Comparison of ENCODE assay signal across 8 cellular contexts in genomic region chr17:82095777-82096708, GRCh38. TPM values are rescaled to one million over a fixed set of nuclear protein-coding genes. Genes with fewer than 3 reads are reported as not detected.
DNase-seq lines count a peak whose midpoint lies in the region; ATAC-seq and TF ChIP-seq lines count a peak whose summit lies in the region.

No MANE protein-coding gene starts in this region.

- no peak overlapping the region for H4K91ac ChIP-seq in neuronal stem cell (ENCODE audit: low read depth, low read length, poor library complexity)

- no peak for DNase-seq in neuronal stem cell (ENCODE audit: low spot score)
- DNase-seq in GM20000 (ENCODE audit: low spot score): no peak
- DNase-seq in body of pancreas: no peak

- peaks cover 48% of the 10 kb centered on the region for H3K79me1 ChIP-seq in neuronal stem cell (ENCODE audit: low read depth, low read length)

- H3K9me3 ChIP-seq in DOHH2 (ENCODE audit: control insufficient read depth, insufficient read depth, low read length): no peaks in the 10 kb centered on the region
- H3K9me3 ChIP-seq in OCI-LY3 (ENCODE audit: insufficient read depth, low read length): no peaks in the 10 kb centered on the region
- no peaks in the 10 kb centered on the region for H3K9me3 ChIP-seq in endocrine pancreas (ENCODE audit: control insufficient read depth, low read length)
- H3K9me3 ChIP-seq in neuronal stem cell (replicated peaks in 1 of 2; ENCODE audit: control insufficient read depth in 2 of 2, insufficient read depth in 1 of 2, low read depth in 1 of 2, low read length in 2 of 2): peaks cover 0 to 3% of the 10 kb centered on the region in 2 donors
- H3K9me3 ChIP-seq in body of pancreas: no peaks in the 10 kb centered on the region

- no peak overlapping the region for H2AFZ ChIP-seq in OCI-LY3 (ENCODE audit: low read depth, low read length)
- no peak overlapping the region for H2AFZ ChIP-seq in neuronal stem cell (ENCODE audit: low read length)

- ATAC-seq in HG02870 (IDR thresholded peaks at IDR 0.05; ENCODE audit: unreplicated experiment) (no peak), GM18907 (IDR thresholded peaks at IDR 0.05; ENCODE audit: unreplicated experiment) (no peak), body of pancreas (no peak)

- H3K18ac ChIP-seq in neuronal stem cell (ENCODE audit: low read length): peak overlapping the region; percentile 95

- WGBS in neuronal stem cell (ENCODE audit: extremely low coverage in 2 of 2, insufficient read length in 2 of 2, insufficient replicate concordance in 1 of 2), 2 donors: no CpG with 5 or more reads among the region's 35 CpGs
- WGBS in body of pancreas, 2 donors: 92% methylated on average over 32 of the region's 35 CpGs; no CpG with 5 or more reads in 1 of the 2 donors

- H3K4me3 ChIP-seq in DOHH2 (ENCODE audit: low read length) (peak overlapping the region; percentile 98), OCI-LY3 (ENCODE audit: low read length) (peak overlapping the region; percentile 97), endocrine pancreas (ENCODE audit: control insufficient read depth, insufficient read depth, low read length) (no peak overlapping the region), neuronal stem cell (ENCODE audit: low read length in 2 of 2) (peak overlapping the region; percentile 94 to 97), body of pancreas (no peak overlapping the region)

- no peak overlapping the region for H3K4ac ChIP-seq in neuronal stem cell (ENCODE audit: low read length)

- H3K27me3 ChIP-seq in DOHH2 (ENCODE audit: control insufficient read depth, low read length): no peaks in the 10 kb centered on the region
- H3K27me3 ChIP-seq in OCI-LY3 (ENCODE audit: low read depth, low read length): no peaks in the 10 kb centered on the region
- H3K27me3 ChIP-seq in endocrine pancreas (ENCODE audit: control insufficient read depth, insufficient read depth, low read length): no peaks in the 10 kb centered on the region
- no peaks in the 10 kb centered on the region for H3K27me3 ChIP-seq in neuronal stem cell (ENCODE audit: control insufficient read depth in 3 of 3, insufficient read depth in 3 of 3, low read depth in 1 of 3, low read length in 3 of 3)
- no peaks in the 10 kb centered on the region for H3K27me3 ChIP-seq in body of pancreas

- H2BK15ac ChIP-seq in neuronal stem cell (ENCODE audit: low read length): peak overlapping the region; percentile 58

- H3K4me2 ChIP-seq in DOHH2 (ENCODE audit: low read length) (peak overlapping the region; percentile 99), OCI-LY3 (ENCODE audit: low read length) (peak overlapping the region; percentile 80), neuronal stem cell (ENCODE audit: insufficient read depth, low read length, poor library complexity, severe bottlenecking) (peak overlapping the region; percentile 87)

- H2BK5ac ChIP-seq in neuronal stem cell (ENCODE audit: low read length): peak overlapping the region; percentile 60

- H3F3A ChIP-seq in DOHH2 (ENCODE audit: control insufficient read depth, insufficient read depth): peaks cover 6% of the 10 kb centered on the region; the same call in 1 of the 2 replicates

- H3K27ac ChIP-seq in DOHH2 (ENCODE audit: low read depth, low read length): peak overlapping the region; percentile 76; the same call in 1 of the 2 replicates
- peak overlapping the region; percentile 83; the same call in 1 of the 2 replicates for H3K27ac ChIP-seq in OCI-LY3 (ENCODE audit: low read length)
- H3K27ac ChIP-seq in neuronal stem cell (replicated peaks; ENCODE audit: low read length): no peak overlapping the region
- no peak overlapping the region for H3K27ac ChIP-seq in body of pancreas

- TF ChIP-seq POLR2A in body of pancreas (IDR thresholded peaks at IDR 0.05): no peak

- no peaks in the 10 kb centered on the region for H3K9me2 ChIP-seq in DOHH2 (replicated peaks; ENCODE audit: control insufficient read depth, low read length)

- H4K20me1 ChIP-seq in DOHH2 (ENCODE audit: control insufficient read depth, insufficient read depth, low read depth, low read length): peaks cover 20% of the 10 kb centered on the region
- peaks cover 26% of the 10 kb centered on the region for H4K20me1 ChIP-seq in OCI-LY3 (ENCODE audit: insufficient read depth, low read length)

- peak overlapping the region; percentile 99 for H3K23ac ChIP-seq in neuronal stem cell (ENCODE audit: low read depth, low read length, poor library complexity)

- TF ChIP-seq CTCF in DOHH2 (IDR thresholded peaks at IDR 0.05; ENCODE audit: low read depth, low read length, poor library complexity, severe bottlenecking) (no peak), OCI-LY3 (IDR thresholded peaks at IDR 0.05; ENCODE audit: low read depth, low read length) (no peak), GM20000 (IDR thresholded peaks at IDR 0.05; ENCODE audit: extremely low read depth, missing control alignments) (no peak), body of pancreas (IDR thresholded peaks at IDR 0.05) (no peak)

- H3K4me1 ChIP-seq in DOHH2 (ENCODE audit: control insufficient read depth, low read length): peaks cover 35% of the 10 kb centered on the region
- peaks cover 20% of the 10 kb centered on the region for H3K4me1 ChIP-seq in OCI-LY3 (ENCODE audit: low read length)
- H3K4me1 ChIP-seq in endocrine pancreas (ENCODE audit: control insufficient read depth, insufficient read depth, low read length): no peaks in the 10 kb centered on the region
- H3K4me1 ChIP-seq in neuronal stem cell (ENCODE audit: control insufficient read depth in 2 of 2, insufficient read depth in 1 of 2, low read depth in 1 of 2, low read length in 2 of 2): peaks cover 29 to 31% of the 10 kb centered on the region in 2 donors
- H3K4me1 ChIP-seq in body of pancreas: peaks cover 34% of the 10 kb centered on the region

- H2AK5ac ChIP-seq in neuronal stem cell (ENCODE audit: low read depth, low read length): peak overlapping the region; percentile 94

- peak overlapping the region; percentile 99 for H3K9ac ChIP-seq in OCI-LY3 (ENCODE audit: low read length)
- H3K9ac ChIP-seq in endocrine pancreas (ENCODE audit: control insufficient read depth, insufficient read depth, low read length): peak overlapping the region; percentile 21
- H3K9ac ChIP-seq in neuronal stem cell (ENCODE audit: low read depth, low read length, poor library complexity): peak overlapping the region; percentile 98

- no peak overlapping the region for H2BK120ac ChIP-seq in neuronal stem cell (ENCODE audit: low read depth, low read length)

- no peak overlapping the region for H2BK12ac ChIP-seq in neuronal stem cell (ENCODE audit: low read length)

- H3K79me2 ChIP-seq in DOHH2 (ENCODE audit: control insufficient read depth, low read length): peaks cover 66% of the 10 kb centered on the region
- peaks cover 70% of the 10 kb centered on the region for H3K79me2 ChIP-seq in OCI-LY3 (ENCODE audit: low read length)

- H4K8ac ChIP-seq in neuronal stem cell (ENCODE audit: low read depth, low read length): no peak overlapping the region

- peaks cover 85% of the 10 kb centered on the region for H3K36me3 ChIP-seq in DOHH2 (ENCODE audit: control insufficient read depth, low read length)
- H3K36me3 ChIP-seq in OCI-LY3 (replicated peaks; ENCODE audit: low read depth, low read length): peaks cover 58% of the 10 kb centered on the region
- no peaks in the 10 kb centered on the region for H3K36me3 ChIP-seq in endocrine pancreas (ENCODE audit: control insufficient read depth, insufficient read depth, low read length)
- peaks cover 45 to 60% of the 10 kb centered on the region in 2 donors for H3K36me3 ChIP-seq in neuronal stem cell (replicated peaks in 1 of 2; ENCODE audit: control insufficient read depth in 2 of 2, insufficient read depth in 2 of 2, low read length in 2 of 2)
- peaks cover 0 to 22% of the 10 kb centered on the region in 2 donors for H3K36me3 ChIP-seq in body of pancreas (replicated peaks in 1 of 2; ENCODE audit: insufficient read depth in 1 of 2, low read depth in 2 of 2)

- H3K14ac ChIP-seq in neuronal stem cell (ENCODE audit: low read length): peak overlapping the region; percentile 94

- intact Hi-C loops in body of pancreas (cut with DNase I): no loop called here

RNA-seq across cellular contexts. Expression of gene FASN, which starts 2.0 kb away (rescaled TPM):
- polyA plus RNA-seq in neuronal stem cell (2013, experiment 1 of 2): 128 TPM
- 131 TPM for polyA plus RNA-seq in neuronal stem cell (2013, experiment 2 of 2)
- total RNA-seq in body of pancreas: 100 to 1,000 TPM in 1 of 2 donors, 10 to 100 TPM in 1; 16.3 to 388 TPM

RNA-seq across cellular contexts. Expression of gene DUS1L, which starts 30.4 kb away (rescaled TPM):
- polyA plus RNA-seq in neuronal stem cell (2013, experiment 1 of 2): 33.5 TPM
- 31.8 TPM for polyA plus RNA-seq in neuronal stem cell (2013, experiment 2 of 2)
- total RNA-seq in body of pancreas: 100 to 1,000 TPM in 1 of 2 donors, 10 to 100 TPM in 1; 76.0 to 128 TPM

RNA-seq across cellular contexts. Expression of gene GPS1, which starts 44.3 kb away (rescaled TPM):
- 67.9 TPM for polyA plus RNA-seq in neuronal stem cell (2013, experiment 1 of 2)
- 66.6 TPM for polyA plus RNA-seq in neuronal stem cell (2013, experiment 2 of 2)
- total RNA-seq in body of pancreas: 10 to 100 TPM; 63.0 to 86.4 TPM

RNA-seq across cellular contexts. Expression of gene RFNG, which starts 44.4 kb away (rescaled TPM):
- 25.7 TPM for polyA plus RNA-seq in neuronal stem cell (2013, experiment 1 of 2)
- 26.2 TPM for polyA plus RNA-seq in neuronal stem cell (2013, experiment 2 of 2)
- 10 to 100 TPM; 37.9 to 43.1 TPM for total RNA-seq in body of pancreas

RNA-seq across cellular contexts. Expression of gene DCXR, which starts 58.5 kb away (rescaled TPM):
- 72.9 TPM for polyA plus RNA-seq in neuronal stem cell (2013, experiment 1 of 2)
- polyA plus RNA-seq in neuronal stem cell (2013, experiment 2 of 2): 72.2 TPM
- total RNA-seq in body of pancreas: 100 to 1,000 TPM in 1 of 2 donors, 10 to 100 TPM in 1; 82.2 to 205 TPM

Comparison
In these comparisons a context has a peak if more than half of its experiments do, and no peak if none do; other contexts are left out.
1. H3K27ac ChIP-seq: peak in DOHH2 (single experiment) and OCI-LY3 (single experiment); none in neuronal stem cell (single experiment) and body of pancreas (0 of 4).
2. H3K4me3 ChIP-seq: peak in DOHH2 (single experiment), OCI-LY3 (single experiment) and neuronal stem cell (2 of 2); none in endocrine pancreas (single experiment) and body of pancreas (0 of 2).
3. H3K9ac ChIP-seq: peak in every context shown above with its lines; median percentile 99 in OCI-LY3; 98 in neuronal stem cell; 21 in endocrine pancreas.
4. Peak in every context shown above with its lines, with median percentiles within 50 percentile points of each other: H3K4me2 ChIP-seq.